Comparison of ENCODE assay signal across 8 cellular contexts in the genomic region with DNA sequence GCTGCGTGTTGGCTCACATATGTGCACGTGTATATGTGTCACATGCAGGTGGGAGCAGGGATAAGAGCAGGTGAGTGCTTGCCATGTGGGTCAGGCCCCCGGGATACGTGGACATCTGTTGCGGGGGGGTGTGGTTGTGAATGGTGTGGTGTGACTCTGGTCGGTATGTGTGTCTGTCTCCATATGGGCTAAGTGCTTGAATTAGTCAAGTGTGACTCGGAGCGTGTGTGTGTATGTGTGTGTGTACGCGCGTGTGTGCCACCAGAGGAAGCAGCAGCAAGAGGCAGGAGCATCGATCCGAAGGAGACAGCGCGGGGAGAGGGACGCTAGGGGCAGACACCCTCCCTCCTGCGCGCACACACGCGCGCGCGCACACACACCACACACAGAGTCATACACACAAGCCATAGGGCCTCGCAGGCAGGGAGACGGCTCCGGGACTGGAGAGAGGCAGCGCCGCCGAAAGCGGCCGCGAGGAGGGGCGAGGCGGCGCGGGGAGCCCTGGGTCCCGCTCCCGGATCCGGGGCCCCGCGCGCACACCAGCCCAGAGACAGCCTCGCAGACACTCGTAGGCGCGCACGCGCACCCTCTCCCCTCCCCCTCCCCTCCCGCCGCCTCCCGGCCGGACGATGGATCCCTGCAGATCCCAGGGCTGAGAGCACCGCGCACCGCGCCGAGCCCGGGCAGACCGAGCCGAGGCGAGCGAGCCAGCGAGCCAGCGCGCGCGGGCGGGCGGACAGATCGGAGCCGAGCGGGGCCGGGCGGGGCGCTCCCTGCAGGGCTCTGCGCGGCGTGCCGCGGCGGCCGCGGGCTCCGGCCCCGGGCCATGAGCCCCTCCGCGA. TPM values are rescaled to one million over a fixed set of nuclear protein-coding genes. Genes with fewer than 3 reads are reported as not detected.
A peak's percentile ranks its signal among the peaks of the same experiment; 100 is the strongest.
DNase-seq lines count a peak whose midpoint lies in the region; ATAC-seq and TF ChIP-seq lines count a peak whose summit lies in the region.

A gene (plus strand): TSS at position 597 of the 842 bp plus-strand sequence. CDS start 1,171 bp downstream, outside the sequence.

- H2AFZ ChIP-seq in PC-3 (ENCODE audit: low read length): peak within 1 kb of the TSS; percentile 87

- H3K79me2 ChIP-seq in PC-3 (ENCODE audit: low read length): no peaks in the 10 kb centered on the region

- peak; percentile 32 for ATAC-seq in HG02798 (IDR thresholded peaks at IDR 0.05; ENCODE audit: poor library complexity, unreplicated experiment)
- ATAC-seq in PC-3: peak; percentile 71
- peak; percentile 38 to 65 for ATAC-seq in activated naive CD4-positive, alpha-beta T cell treated with anti-CD3 and anti-CD28 coated beads, Interleukin-2, amount 50 U/mL, for 72 hours
- no peak for ATAC-seq in GM21423 (IDR thresholded peaks at IDR 0.05; ENCODE audit: unreplicated experiment)

- H3K4me3 ChIP-seq in BJ (ENCODE audit: low read depth, low read length) (peak within 1 kb of the TSS; percentile 54), PC-3 (ENCODE audit: low read length) (peak within 1 kb of the TSS; percentile 75), neutrophil (ENCODE audit: low read depth in 1 of 2, low read length in 1 of 2) (peak within 1 kb of the TSS; percentile 44 to 63), tibial artery (peak within 1 kb of the TSS; percentile 57 to 78)

- DNase-seq in BJ (ENCODE audit: low read depth) (no peak), PC-3 (peak; percentile 64), globus pallidus (ENCODE audit: low spot score) (peak; percentile 76), tibial artery (peak; percentile 61 to 78)
- DNase-seq in activated naive CD4-positive, alpha-beta T cell treated with anti-CD3 and anti-CD28 coated beads, Interleukin-2, amount 50 U/mL, for 72 hours (ENCODE audit: low spot score in 2 of 2): peak in 1 of 2 donors; percentile 62

- H3K27me3 ChIP-seq in BJ (ENCODE audit: control insufficient read depth, insufficient read depth, low read length) (peaks cover 13% of the 10 kb centered on the region), PC-3 (ENCODE audit: low read length) (no peaks in the 10 kb centered on the region), neutrophil (peaks cover 71% of the 10 kb centered on the region), tibial artery (peaks cover 0 to 32% of the 10 kb centered on the region in 2 donors)

- BruUV-seq in PC-3 (replicated peaks; lab: Mats Ljungman, UMichigan): no TSS peak

- no peaks in the 10 kb centered on the region for H3K9me2 ChIP-seq in PC-3 (replicated peaks; ENCODE audit: low read length)

- no peaks in the 10 kb centered on the region for H3K36me3 Mint-ChIP-seq in activated naive CD4-positive, alpha-beta T cell treated with anti-CD3 and anti-CD28 coated beads, Interleukin-2, amount 50 U/mL, for 72 hours

- no peaks in the 10 kb centered on the region for H3F3A ChIP-seq in PC-3 (ENCODE audit: low read length, unreplicated experiment)

- H4K20me1 ChIP-seq in PC-3 (ENCODE audit: low read length): no peaks in the 10 kb centered on the region

- no peaks in the 10 kb centered on the region for H3K9me3 Mint-ChIP-seq in activated naive CD4-positive, alpha-beta T cell treated with anti-CD3 and anti-CD28 coated beads, Interleukin-2, amount 50 U/mL, for 72 hours

- intact Hi-C loops in PC-3 (cut with micrococcal nuclease) (loop anchor here (1.0 to 5.0 kb wide), 4 partner anchors 82 to 280 kb away; no protein-coding TSS in a partner anchor), tibial artery (cut with DNase I; ENCODE audit: low total_unique reads) (loop anchor here (5.0 kb wide), 1 partner anchor 90 kb away; no protein-coding TSS in a partner anchor)

- H3K27ac ChIP-seq in PC-3 (ENCODE audit: low read length) (no peak within 1 kb of the TSS), neutrophil (no peak within 1 kb of the TSS), tibial artery (peak within 1 kb of the TSS; percentile 45 to 50)

- TF ChIP-seq CTCF in BJ (IDR thresholded peaks at IDR 0.05; ENCODE audit: insufficient read depth, low read depth, low read length): no peak
- TF ChIP-seq CTCF in PC-3 (conservative IDR thresholded peaks at IDR 0.05; ENCODE audit: low read depth, low read length): no peak
- TF ChIP-seq CTCF in neutrophil (IDR thresholded peaks at IDR 0.05): no peak
- TF ChIP-seq CTCF in tibial artery (IDR thresholded peaks at IDR 0.05): peak in 1 of 2 experiments; percentile 15

- no peaks in the 10 kb centered on the region for H3K36me3 ChIP-seq in BJ (ENCODE audit: control insufficient read depth, insufficient read depth, low read length)
- H3K36me3 ChIP-seq in PC-3 (ENCODE audit: low read depth, low read length): no peaks in the 10 kb centered on the region
- H3K36me3 ChIP-seq in neutrophil: no peaks in the 10 kb centered on the region
- H3K36me3 ChIP-seq in tibial artery: no peaks in the 10 kb centered on the region

- no peaks in the 10 kb centered on the region for H3K9me3 ChIP-seq in PC-3 (ENCODE audit: low read length)
- H3K9me3 ChIP-seq in neutrophil: no peaks in the 10 kb centered on the region
- no peaks in the 10 kb centered on the region for H3K9me3 ChIP-seq in tibial artery

- CTCF ChIA-PET in BJ (lab: Yijun Ruan, JAX) (interaction anchor here (0.7 to 19.9 kb wide), 11 partner anchors 9 to 189 kb away, joined by 3 to 578 read pairs (median 24); a partner anchor contains a TSS), PC-3 (lab: Charles Lee) (interaction anchor here (0.6 to 1.2 kb wide), 2 partner anchors 83 to 185 kb away, joined by 4 read pairs; no protein-coding TSS in a partner anchor)

- peak within 1 kb of the TSS; percentile 94 for H3K4me2 ChIP-seq in PC-3 (ENCODE audit: low read length)

- peak within 1 kb of the TSS in 1 of 2 donors; percentile 61 for H3K27ac Mint-ChIP-seq in activated naive CD4-positive, alpha-beta T cell treated with anti-CD3 and anti-CD28 coated beads, Interleukin-2, amount 50 U/mL, for 72 hours

- H3K9ac ChIP-seq in PC-3 (ENCODE audit: low read length): peak within 1 kb of the TSS; percentile 40

- POLR2A ChIA-PET in BJ (lab: Charles Lee): no interaction called here
- POLR2A ChIA-PET in PC-3 (lab: Charles Lee; ENCODE audit: unreplicated experiment): no interaction called here

- peaks cover 11% of the 10 kb centered on the region for H3K4me1 ChIP-seq in PC-3 (ENCODE audit: insufficient read depth, low read length)
- H3K4me1 ChIP-seq in neutrophil (ENCODE audit: control insufficient read depth in 1 of 2, insufficient read depth in 1 of 2, low read depth in 1 of 2, low read length in 1 of 2): peaks cover 16 to 25% of the 10 kb centered on the region in 2 experiments
- H3K4me1 ChIP-seq in tibial artery: peaks cover 0 to 27% (median 25%) of the 10 kb centered on the region in 4 donors

RNA-seq across cellular contexts. Expression of the gene that starts here (rescaled TPM):
- polyA plus RNA-seq in BJ (2011; rRNA removed): 4.9 and 7.0 TPM in 2 replicates
- polyA minus RNA-seq in BJ (2011; rRNA and poly(A)+ RNA removed): 6.5 TPM in 2 replicates
- 6.0 and 6.3 TPM in 2 replicates for total RNA-seq in PC-3 (2014; rRNA removed)
- total RNA-seq in activated naive CD4-positive, alpha-beta T cell treated with anti-CD3 and anti-CD28 coated beads, Interleukin-2, amount 50 U/mL, for 72 hours: 10 to 100 TPM in 1 of 2 donors, 1 to 10 TPM in 1; 2.8 to 11.7 TPM

Comparison
In these comparisons a context has a peak if more than half of its experiments do, and no peak if none do; other contexts are left out.
1. H3K27ac ChIP-seq: peak in tibial artery (2 of 2); none in PC-3 (single experiment) and neutrophil (single experiment).
2. Peak in every context shown above with its lines, with median percentiles within 50 percentile points of each other: H3K4me3 ChIP-seq.